9 cellular contexts compared by ENCODE assay signal in genomic region chr5:57499262-57500050, GRCh38. TPM values are rescaled to one million over a fixed set of nuclear protein-coding genes. Genes with fewer than 3 reads are reported as not detected.
DNase-seq lines count a peak whose midpoint lies in the region; ATAC-seq, FAIRE-seq and TF ChIP-seq lines count a peak whose summit lies in the region.
"Had no signal": no experiment of that assay in that cellular context is flagged by ENCODE, and none has a peak within 500 bp of the region (broad histone marks: within the 10 kb centered on the region; RNA-seq: fewer than 3 reads in every experiment).

No MANE protein-coding gene starts in this region.

- H3K9me3 ChIP-seq in A549 (no peaks in the 10 kb centered on the region), DOHH2 (ENCODE audit: control insufficient read depth, insufficient read depth, low read length) (no peaks in the 10 kb centered on the region), esophagus squamous epithelium (no peaks in the 10 kb centered on the region)

- DNase-seq in A549 (ENCODE audit: low read depth in 1 of 2, low spot score in 1 of 2) (peak; percentile 47 to 74), HT1080 (ENCODE audit: low read depth) (peak; percentile 78), SW480 (ENCODE audit: low spot score) (peak; percentile 75), esophagus squamous epithelium (lab: John Stamatoyannopoulos, UW) (no peak), natural killer cell (no peak), NCI-H187 (lab: John Stamatoyannopoulos, UW) (no peak)

- no peaks in the 10 kb centered on the region for H3F3A ChIP-seq in DOHH2 (ENCODE audit: control insufficient read depth, insufficient read depth)

- H3K4me2 ChIP-seq in A549, result peak overlapping the region; percentile 72
- H3K4me2 ChIP-seq in DOHH2 (ENCODE audit: low read length), result no peak overlapping the region

- H3K27me3 Mint-ChIP-seq in natural killer cell (ENCODE audit: low read depth in 2 of 2), result peaks cover 12 to 25% of the 10 kb centered on the region in 2 donors

- H3K79me2 ChIP-seq in DOHH2 (ENCODE audit: control insufficient read depth, low read length), result no peaks in the 10 kb centered on the region

- H3K9me3 Mint-ChIP-seq in natural killer cell, result no peaks in the 10 kb centered on the region

- POLR2A ChIA-PET in A549 (lab: Yijun Ruan, JAX), result interaction anchor here (0.6 to 1.9 kb wide), 6 partner anchors 280 to 961 kb away, joined by 3 to 16 read pairs (median 4); partner anchors contain the start of gene PLK2

- H3K9me2 ChIP-seq in DOHH2 (replicated peaks; ENCODE audit: control insufficient read depth, low read length), result no peaks in the 10 kb centered on the region

- H3K4me3 ChIP-seq in A549 (peak overlapping the region; percentile 23; the same call in 1 of the 3 replicates), DOHH2 (ENCODE audit: low read length) (no peak overlapping the region), esophagus squamous epithelium (peak overlapping the region in 3 of 4 donors; percentile 6 to 52 (median 16))

- H3K4me1 Mint-ChIP-seq in natural killer cell, result peaks cover 0 to 4% of the 10 kb centered on the region in 2 donors

- H3K4me1 ChIP-seq in A549 (peaks cover 21% of the 10 kb centered on the region), DOHH2 (ENCODE audit: control insufficient read depth, low read length) (no peaks in the 10 kb centered on the region), esophagus squamous epithelium (peaks cover 0 to 25% (median 9%) of the 10 kb centered on the region in 3 donors)

- peak; percentile 59 for FAIRE-seq in A549 (lab: Jason Lieb, UNC)

- TF ChIP-seq CTCF in A549 (IDR thresholded peaks at IDR 0.05) (peak; percentile 92), DOHH2 (IDR thresholded peaks at IDR 0.05; ENCODE audit: low read depth, low read length, poor library complexity, severe bottlenecking) (peak; percentile 64), esophagus squamous epithelium (IDR thresholded peaks at IDR 0.05) (peak in 5 of 6 experiments; percentile 44 to 72 (median 59)), natural killer cell (IDR thresholded peaks at IDR 0.05) (peak; percentile 28)

- no peak for TF ChIP-seq EP300 in A549 (IDR thresholded peaks at IDR 0.05)

- ATAC-seq in A549 (peak; percentile 85; a peak in 5 of 6 replicates), GM21717 (IDR thresholded peaks at IDR 0.05; ENCODE audit: unreplicated experiment) (peak; percentile 86), natural killer cell (peak in 1 of 3 donors; percentile 39)

- no peaks in the 10 kb centered on the region for H4K20me1 ChIP-seq in DOHH2 (ENCODE audit: control insufficient read depth, insufficient read depth, low read depth, low read length)

- H3K27me3 ChIP-seq in DOHH2 (ENCODE audit: control insufficient read depth, low read length), result peaks cover 14% of the 10 kb centered on the region
- H3K27me3 ChIP-seq in esophagus squamous epithelium, result no peaks in the 10 kb centered on the region

- H3K4me3 Mint-ChIP-seq in natural killer cell, result peak overlapping the region; percentile 43

- WGBS in A549 (ENCODE audit: missing lambda C conversion rate), result 35% methylated on average over 8 of the region's 8 CpGs
- WGBS in esophagus squamous epithelium, 2 donors, result 13 to 28% methylated on average over 8 of the region's 8 CpGs

- TF ChIP-seq RAD21 in A549 (conservative IDR thresholded peaks at IDR 0.05 in 1 of 2, IDR thresholded peaks at IDR 0.05 in 1 of 2), result peak; percentile 96

- TF ChIP-seq POLR2A in A549 (IDR thresholded peaks at IDR 0.05; ENCODE audit: low read length) (no peak), esophagus squamous epithelium (IDR thresholded peaks at IDR 0.05) (no peak)

- H3K36me3 ChIP-seq in DOHH2 (ENCODE audit: control insufficient read depth, low read length) (no peaks in the 10 kb centered on the region), esophagus squamous epithelium (no peaks in the 10 kb centered on the region)

- CTCF ChIA-PET in A549 (lab: Yijun Ruan, JAX), result interaction anchor here (0.6 to 8.0 kb wide), 56 partner anchors 8 to 1348 kb away, joined by 3 to 119 read pairs (median 4); partner anchors contain the start of gene PLK2

- intact Hi-C loops in esophagus squamous epithelium (cut with DNase I) (loop anchor here (10.0 kb wide), 1 partner anchor 965 kb away; the partner anchor contains the start of gene PLK2), natural killer cell (cut with micrococcal nuclease) (loop anchor here (2.0 kb wide), 1 partner anchor 961 kb away; the partner anchor contains the start of gene PLK2)

- no peaks in the 10 kb centered on the region for H3K36me3 Mint-ChIP-seq in natural killer cell

- peak overlapping the region; percentile 57 to 66 for H3K27ac ChIP-seq in A549
- no peak overlapping the region for H3K27ac ChIP-seq in DOHH2 (ENCODE audit: low read depth, low read length)
- H3K27ac ChIP-seq in esophagus squamous epithelium, result no peak overlapping the region

- H3K27ac Mint-ChIP-seq in natural killer cell, result peak overlapping the region in 1 of 2 donors; percentile 32

TF ChIP-seq in A549, 52 proteins besides CTCF, POLR2A, EP300 and RAD21:
- no peak for TF ChIP-seq HDAC2 (IDR thresholded peaks at IDR 0.05)
- no peak for TF ChIP-seq EHMT2 (IDR thresholded peaks at IDR 0.05; ENCODE audit: low read depth)
- TF ChIP-seq E2F6 (IDR thresholded peaks at IDR 0.05; ENCODE audit: borderline replicate concordance, low read depth), result peak; percentile 56; the same call in 1 of the 2 replicates
- no peak for TF ChIP-seq ELK1 (IDR thresholded peaks at IDR 0.05; ENCODE audit: low read depth, low read length)
- peak; percentile 91 for TF ChIP-seq SMC3 (IDR thresholded peaks at IDR 0.05)
- TF ChIP-seq PHF8 (IDR thresholded peaks at IDR 0.05; ENCODE audit: borderline replicate concordance, low read depth), result no peak
- TF ChIP-seq POLR2AphosphoS2 (conservative IDR thresholded peaks at IDR 0.05; ENCODE audit: low read length), result no peak
- TF ChIP-seq MAX (IDR thresholded peaks at IDR 0.05), result peak; percentile 87

RNA-seq across cellular contexts. Expression of gene ACTBL2, which starts 16.8 kb away (rescaled TPM):
- polyA plus RNA-seq in A549 (2011; rRNA removed) (0.06 TPM in 1 of 2 replicates, not detected in the other), A549 (2017; fragmentation: RNase III; extraction: RNeasy Plus Mini Kit Qiagen cat#74134 plus additional on column Dnase treatment) (0.06 to 0.11 TPM (median 0.09 TPM) in 3 replicates)
- polyA plus RNA-seq in A549 (2012; cell fraction: cytosol; rRNA removed), result 0.03 and 0.04 TPM in 2 replicates
- 0.02 and 0.06 TPM in 2 replicates for polyA plus RNA-seq in A549 (2012; cell fraction: nucleus; rRNA removed)
- 0.44 TPM in 1 of 2 replicates, not detected in the other for polyA minus RNA-seq in A549 (2011; rRNA and poly(A)+ RNA removed)
- total RNA-seq in HT1080 (2014; rRNA removed; shearing (Covaris generic)), result 0.47 and 0.80 TPM in 2 replicates
- polyA plus RNA-seq in HT1080 (2015; cell fraction: cytosol; rRNA removed), result 3.8 and 5.5 TPM in 2 replicates
- polyA plus RNA-seq in HT1080 (2015; cell fraction: nucleus; rRNA removed), result 7.0 and 7.6 TPM in 2 replicates
- total RNA-seq in esophagus squamous epithelium (not detected), natural killer cell (not detected)
- total RNA-seq: T-helper 1 cell treated with Interleukin-12 subunit alpha and Interleukin-12 subunit beta and Interleukin-4 antibody, amounts not matched to agents 30 ng/mL and 1 ng/mL, for 36 hours had no signal

Comparison
In these comparisons a context has a peak if more than half of its experiments do, and no peak if none do; other contexts are left out.
1. DNase-seq: peak in A549 (2 of 2), HT1080 (single experiment) and SW480 (single experiment); none in esophagus squamous epithelium (single experiment), natural killer cell (single experiment) and NCI-H187 (0 of 2).
2. H3K27ac ChIP-seq: peak in A549 (2 of 2); none in DOHH2 (single experiment) and esophagus squamous epithelium (0 of 4).
3. CTCF ChIP-seq: peak in every context shown above with its lines; median percentile 92 in A549; 64 in DOHH2; 59 in esophagus squamous epithelium; 28 in natural killer cell.